ENCODE assay signal across 25 cellular contexts in the genomic region with DNA sequence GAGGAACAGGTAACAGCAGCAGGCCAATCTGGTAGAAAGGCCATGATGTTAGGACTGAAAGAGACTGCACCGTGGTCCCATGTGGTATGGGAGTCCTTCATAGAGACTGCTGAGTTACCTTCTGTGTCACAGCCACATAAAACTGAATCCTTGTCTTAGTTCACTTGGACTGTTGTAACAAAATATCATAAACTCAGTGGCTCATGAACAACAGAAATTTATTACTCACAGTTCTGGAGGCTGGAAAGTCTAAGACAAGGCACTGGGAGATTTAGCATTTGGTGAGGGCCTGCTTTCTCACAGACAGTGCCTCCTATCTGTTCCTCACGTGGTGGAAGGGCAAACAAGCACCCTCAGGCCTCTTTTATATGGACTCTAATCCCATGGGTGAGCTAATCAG.
A peak's percentile ranks its signal among the peaks of the same experiment; 100 is the strongest.
DNase-seq lines count a peak whose midpoint lies in the region; ATAC-seq, FAIRE-seq and TF ChIP-seq lines count a peak whose summit lies in the region.
"Had no signal": no experiment of that assay in that cellular context is flagged by ENCODE, and none has a peak within 500 bp of the region (broad histone marks: within the 10 kb centered on the region; RNA-seq: fewer than 3 reads in every experiment).

No MANE protein-coding gene starts in this region.

- no peaks in the 10 kb centered on the region for H3K36me3 Mint-ChIP-seq in activated naive CD8-positive, alpha-beta T cell treated with anti-CD3 and anti-CD28 coated beads, Interleukin-2, amount 10 ng/mL, durations not matched to agents 7 days and 5 days
- H3K36me3 Mint-ChIP-seq in activated naive CD8-positive, alpha-beta T cell treated with anti-CD3 and anti-CD28 coated beads for 36 hours = peaks cover 12% of the 10 kb centered on the region
- H3K36me3 Mint-ChIP-seq in astrocyte (ENCODE audit: low read depth, unreplicated experiment) = no peaks in the 10 kb centered on the region

- H3K27ac ChIP-seq in astrocyte (ENCODE audit: low read depth, low read length) (peak overlapping the region; percentile 100), foreskin keratinocyte (peak overlapping the region; percentile 61)
- H3K27ac ChIP-seq: BLaER1 treated with 17β-estradiol and CSF1 and Interleukin-3, amounts not matched to agents 10 nM and 100 nM; GM23248 had no signal

- peak overlapping the region; percentile 24 for H3K27ac Mint-ChIP-seq in activated naive CD8-positive, alpha-beta T cell treated with anti-CD3 and anti-CD28 coated beads, Interleukin-2, amount 10 ng/mL, durations not matched to agents 7 days and 5 days
- no peak overlapping the region for H3K27ac Mint-ChIP-seq in activated naive CD8-positive, alpha-beta T cell treated with anti-CD3 and anti-CD28 coated beads for 36 hours
- no peak overlapping the region for H3K27ac Mint-ChIP-seq in astrocyte (ENCODE audit: unreplicated experiment)
- H3K27ac Mint-ChIP-seq: CD4-positive, alpha-beta memory T cell had no signal

- no peaks in the 10 kb centered on the region for H3K79me2 ChIP-seq in astrocyte (ENCODE audit: insufficient read depth, low read length)

- no peaks in the 10 kb centered on the region for H3K36me3 ChIP-seq in astrocyte (ENCODE audit: insufficient read depth, low read length)
- H3K36me3 ChIP-seq: BE2C; BLaER1 treated with 17β-estradiol and CSF1 and Interleukin-3, amounts not matched to agents 10 nM and 100 nM had no signal

- H3K9ac ChIP-seq in astrocyte (ENCODE audit: low read length) = peak overlapping the region; percentile 87
- H3K9ac ChIP-seq: BLaER1 treated with 17β-estradiol and CSF1 and Interleukin-3, amounts not matched to agents 10 nM and 100 nM; GM23248 had no signal

- H2AFZ ChIP-seq in astrocyte (ENCODE audit: low read depth, low read length) = no peak overlapping the region
- H2AFZ ChIP-seq: GM23248 had no signal

- intact Hi-C loops in head of caudate nucleus (cut with DNase I) = no loop called here

- no peaks in the 10 kb centered on the region for H3K9me3 ChIP-seq in astrocyte (ENCODE audit: insufficient read depth, low read depth, low read length)
- H3K9me3 ChIP-seq: A549; BE2C; BLaER1 treated with 17β-estradiol and CSF1 and Interleukin-3, amounts not matched to agents 10 nM and 100 nM had no signal

- no peak for FAIRE-seq in astrocyte (lab: Jason Lieb, UNC)
- FAIRE-seq: A549, GM12892, H1 had no signal

- no peaks in the 10 kb centered on the region for H3K27me3 Mint-ChIP-seq in activated naive CD8-positive, alpha-beta T cell treated with anti-CD3 and anti-CD28 coated beads, Interleukin-2, amount 10 ng/mL, durations not matched to agents 7 days and 5 days
- no peaks in the 10 kb centered on the region for H3K27me3 Mint-ChIP-seq in activated naive CD8-positive, alpha-beta T cell treated with anti-CD3 and anti-CD28 coated beads for 36 hours
- no peaks in the 10 kb centered on the region for H3K27me3 Mint-ChIP-seq in astrocyte (ENCODE audit: low read depth, unreplicated experiment)
- H3K27me3 Mint-ChIP-seq: CD4-positive, alpha-beta memory T cell had no signal

- H4K20me1 ChIP-seq in astrocyte (ENCODE audit: insufficient read depth, low read length) = no peaks in the 10 kb centered on the region
- H4K20me1 ChIP-seq: BLaER1 treated with 17β-estradiol and CSF1 and Interleukin-3, amounts not matched to agents 10 nM and 100 nM had no signal

- peaks cover 28% of the 10 kb centered on the region for H3K4me1 ChIP-seq in astrocyte (ENCODE audit: insufficient read depth, low read length)
- H3K4me1 ChIP-seq in foreskin keratinocyte = peaks cover 3% of the 10 kb centered on the region

- no peak for ATAC-seq in activated naive CD8-positive, alpha-beta T cell treated with anti-CD3 and anti-CD28 coated beads, Interleukin-2, amount 10 ng/mL, durations not matched to agents 7 days and 5 days (ENCODE audit: low read depth)
- ATAC-seq in foreskin keratinocyte = no peak
- ATAC-seq: A549 had no signal

- TF ChIP-seq CTCF in astrocyte (IDR thresholded peaks at IDR 0.05; ENCODE audit: insufficient read depth, low read depth, low read length) (no peak), foreskin keratinocyte (conservative IDR thresholded peaks at IDR 0.05) (no peak)

- H3K4me1 Mint-ChIP-seq in activated naive CD8-positive, alpha-beta T cell treated with anti-CD3 and anti-CD28 coated beads, Interleukin-2, amount 10 ng/mL, durations not matched to agents 7 days and 5 days = peaks cover 51% of the 10 kb centered on the region
- peaks cover 47% of the 10 kb centered on the region for H3K4me1 Mint-ChIP-seq in activated naive CD8-positive, alpha-beta T cell treated with anti-CD3 and anti-CD28 coated beads for 36 hours
- peaks cover 24% of the 10 kb centered on the region for H3K4me1 Mint-ChIP-seq in astrocyte (ENCODE audit: low read depth, unreplicated experiment)

- H3K27me3 ChIP-seq in astrocyte (ENCODE audit: insufficient read depth, low read length) = no peaks in the 10 kb centered on the region
- H3K27me3 ChIP-seq in foreskin keratinocyte = no peaks in the 10 kb centered on the region
- H3K27me3 ChIP-seq: BE2C; BLaER1 treated with 17β-estradiol and CSF1 and Interleukin-3, amounts not matched to agents 10 nM and 100 nM had no signal

- H3K4me3 Mint-ChIP-seq in activated naive CD8-positive, alpha-beta T cell treated with anti-CD3 and anti-CD28 coated beads, Interleukin-2, amount 10 ng/mL, durations not matched to agents 7 days and 5 days = no peak overlapping the region
- H3K4me3 Mint-ChIP-seq in activated naive CD8-positive, alpha-beta T cell treated with anti-CD3 and anti-CD28 coated beads for 36 hours = no peak overlapping the region
- H3K4me3 Mint-ChIP-seq in astrocyte (ENCODE audit: unreplicated experiment) = no peak overlapping the region
- H3K4me3 Mint-ChIP-seq: CD4-positive, alpha-beta memory T cell had no signal

- H3K9me3 Mint-ChIP-seq in activated naive CD8-positive, alpha-beta T cell treated with anti-CD3 and anti-CD28 coated beads, Interleukin-2, amount 10 ng/mL, durations not matched to agents 7 days and 5 days = no peaks in the 10 kb centered on the region
- H3K9me3 Mint-ChIP-seq in activated naive CD8-positive, alpha-beta T cell treated with anti-CD3 and anti-CD28 coated beads for 36 hours = no peaks in the 10 kb centered on the region
- no peaks in the 10 kb centered on the region for H3K9me3 Mint-ChIP-seq in astrocyte (ENCODE audit: unreplicated experiment)
- H3K9me3 Mint-ChIP-seq: CD4-positive, alpha-beta memory T cell had no signal

- H3K4me2 ChIP-seq in astrocyte (ENCODE audit: low read length) = no peak overlapping the region
- H3K4me2 ChIP-seq: A549; BLaER1 treated with 17β-estradiol and CSF1 and Interleukin-3, amounts not matched to agents 10 nM and 100 nM had no signal

- DNase-seq in activated naive CD8-positive, alpha-beta T cell treated with anti-CD3 and anti-CD28 coated beads, Interleukin-2, amount 10 ng/mL, durations not matched to agents 7 days and 5 days = no peak
- DNase-seq in activated naive CD8-positive, alpha-beta T cell treated with anti-CD3 and anti-CD28 coated beads for 36 hours = no peak
- DNase-seq in astrocyte (ENCODE audit: low read depth) (no peak), foreskin keratinocyte (no peak), renal cortical epithelial cell (ENCODE audit: low read depth) (peak; percentile 41), head of caudate nucleus (no peak), NCI-H2081 treated with DMSO at 0.1 percent for 48 hours (lab: John Stamatoyannopoulos, UW) (no peak), NCI-H524 treated with DMSO at 0.1 percent for 48 hours (lab: John Stamatoyannopoulos, UW) (no peak)
- DNase-seq: 8988T; ACHN; AML-193; BE2C; Calu3; CD4-positive, alpha-beta memory T cell; COR-L47; DMS53; DMS79 treated with DMSO at 0.1 percent for 48 hours; GF-D8; GM23248; H7; HCEC 1CT had no signal

- POLR2A ChIA-PET in activated naive CD8-positive, alpha-beta T cell treated with anti-CD3 and anti-CD28 coated beads, Interleukin-2, amount 10 ng/mL, durations not matched to agents 7 days and 5 days (lab: Charles Lee) = no interaction called here

- H3K4me3 ChIP-seq in astrocyte (ENCODE audit: insufficient read depth, low read depth, low read length) = no peak overlapping the region
- H3K4me3 ChIP-seq: A549; BLaER1 treated with 17β-estradiol and CSF1 and Interleukin-3, amounts not matched to agents 10 nM and 100 nM; GM23248 had no signal
